In genomic region chr2:211367711-211368110, GRCh38 we compare ENCODE assay signal across 8 cellular contexts.
A peak's percentile ranks its signal among the peaks of the same experiment; 100 is the strongest.
DNase-seq lines count a peak whose midpoint lies in the region; ATAC-seq lines count a peak whose summit lies in the region.

No MANE protein-coding gene starts in this region.

- no peak overlapping the region for H3K18ac ChIP-seq in mesenchymal stem cell (ENCODE audit: low read depth in 1 of 2, low read length in 2 of 2)

- H2BK120ac ChIP-seq in mesenchymal stem cell (ENCODE audit: low read depth, low read length) = no peak overlapping the region

- no peak overlapping the region for H3K9ac ChIP-seq in mesenchymal stem cell (ENCODE audit: low read length)

- no peak overlapping the region for H3K14ac ChIP-seq in mesenchymal stem cell (ENCODE audit: low read length in 2 of 2)

- peak; percentile 93 for ATAC-seq in GM19043 (IDR thresholded peaks at IDR 0.05; ENCODE audit: low read depth, unreplicated experiment)
- peak; percentile 90 for ATAC-seq in HG02759 (IDR thresholded peaks at IDR 0.05; ENCODE audit: unreplicated experiment)
- ATAC-seq in Right ventricle myocardium inferior = no peak

- H3K4me2 ChIP-seq in mesenchymal stem cell (ENCODE audit: low read length, poor library complexity, severe bottlenecking) = no peak overlapping the region

- H3K4me1 ChIP-seq in mesenchymal stem cell (ENCODE audit: control insufficient read depth, insufficient read depth, low read depth, low read length) = peaks cover 2% of the 10 kb centered on the region

- no peak overlapping the region for H3K4me3 ChIP-seq in mesenchymal stem cell (ENCODE audit: insufficient read depth in 1 of 2, low read depth in 1 of 2, low read length in 2 of 2)

- H3K4ac ChIP-seq in mesenchymal stem cell (ENCODE audit: low read depth in 1 of 2, low read length in 2 of 2) = no peak overlapping the region

- H3K27ac ChIP-seq in mesenchymal stem cell (ENCODE audit: low read length, poor library complexity, severe bottlenecking) = peak overlapping the region; percentile 11

- H2BK15ac ChIP-seq in mesenchymal stem cell (ENCODE audit: low read depth, poor library complexity, severe bottlenecking) = no peak overlapping the region

- H3K23ac ChIP-seq in mesenchymal stem cell (ENCODE audit: low read length in 2 of 2) = no peak overlapping the region

- H3K9me3 ChIP-seq in mesenchymal stem cell (ENCODE audit: control insufficient read depth, low read length) = no peaks in the 10 kb centered on the region

- WGBS in mesenchymal stem cell = 83% methylated on average over 1 of the region's 4 CpGs

- H2BK5ac ChIP-seq in mesenchymal stem cell (ENCODE audit: low read depth, low read length, poor library complexity, severe bottlenecking) = no peak overlapping the region

- H3K79me1 ChIP-seq in mesenchymal stem cell (replicated peaks; ENCODE audit: low read length, poor library complexity, severe bottlenecking) = no peaks in the 10 kb centered on the region

- DNase-seq in M059J (ENCODE audit: low read depth) (peak; percentile 61), mesenchymal stem cell (no peak), GF-D8 (lab: John Stamatoyannopoulos, UW) (no peak), NCI-H446 (lab: John Stamatoyannopoulos, UW) (no peak), Right ventricle myocardium inferior (ENCODE audit: missing footprints) (no peak), COR-L47 (lab: John Stamatoyannopoulos, UW) (no peak)

- no peak overlapping the region for H2BK12ac ChIP-seq in mesenchymal stem cell (ENCODE audit: low read length in 2 of 2)

- no peak overlapping the region for H4K8ac ChIP-seq in mesenchymal stem cell (ENCODE audit: low read length)

- no peak overlapping the region for H2AK5ac ChIP-seq in mesenchymal stem cell (ENCODE audit: low read length, severe bottlenecking)

- no peaks in the 10 kb centered on the region for H3K27me3 ChIP-seq in mesenchymal stem cell (ENCODE audit: control insufficient read depth in 1 of 2, insufficient read depth in 1 of 2, low read length in 2 of 2)

- intact Hi-C loops in Right ventricle myocardium inferior (cut with DNase I) = no loop called here

- no peaks in the 10 kb centered on the region for H3K36me3 ChIP-seq in mesenchymal stem cell (ENCODE audit: control insufficient read depth in 1 of 2, insufficient read depth in 2 of 2, low read depth in 1 of 2, low read length in 2 of 2)

- H2AFZ ChIP-seq in mesenchymal stem cell (ENCODE audit: low read depth, low read length) = no peak overlapping the region

- H4K91ac ChIP-seq in mesenchymal stem cell (ENCODE audit: low read length) = no peak overlapping the region
